2 cellular contexts compared by ENCODE assay signal in genomic region chr2:188973650-188974049, GRCh38.
TF ChIP-seq lines count a peak whose summit lies in the region.

No MANE protein-coding gene starts in this region.

TF ChIP-seq in IMR-90, 13 proteins besides CTCF, POLR2A, EP300 and RAD21:
- TF ChIP-seq USF2 (IDR thresholded peaks at IDR 0.05; ENCODE audit: low read depth, low read length) (no peak), CHD1 (IDR thresholded peaks at IDR 0.05; ENCODE audit: low read depth, low read length) (no peak), RFX5 (IDR thresholded peaks at IDR 0.05; ENCODE audit: low read depth, low read length) (no peak), SMC3 (IDR thresholded peaks at IDR 0.05; ENCODE audit: low read depth, low read length) (no peak), NFE2L2 (IDR thresholded peaks at IDR 0.05; ENCODE audit: low read depth, low read length) (no peak), CEBPB (IDR thresholded peaks at IDR 0.05; ENCODE audit: low read depth, low read length) (no peak), MXI1 (IDR thresholded peaks at IDR 0.05; ENCODE audit: borderline replicate concordance, low read depth, low read length) (no peak), MAFK (IDR thresholded peaks at IDR 0.05; ENCODE audit: low read depth, low read length) (no peak), ELK1 (IDR thresholded peaks at IDR 0.05; ENCODE audit: borderline replicate concordance, low read depth, low read length) (no peak), RCOR1 (IDR thresholded peaks at IDR 0.05; ENCODE audit: insufficient replicate concordance, low read length) (no peak), BHLHE40 (IDR thresholded peaks at IDR 0.05; ENCODE audit: low read depth, low read length) (no peak), MAZ (IDR thresholded peaks at IDR 0.05; ENCODE audit: borderline replicate concordance, low read depth, low read length) (no peak), FOS (IDR thresholded peaks at IDR 0.05; ENCODE audit: low read depth, low read length) (no peak)

TF ChIP-seq in endothelial cell of umbilical vein, 7 proteins besides CTCF, POLR2A, EP300 and RAD21:
- TF ChIP-seq EZH2 (IDR thresholded peaks at IDR 0.05; ENCODE audit: borderline replicate concordance, low read depth, low read length, severe bottlenecking) (no peak), GATA2 (IDR thresholded peaks at IDR 0.05; ENCODE audit: insufficient read depth, insufficient read length, low read depth, low read length) (no peak), POLR2AphosphoS5 (IDR thresholded peaks at IDR 0.05; ENCODE audit: insufficient read depth, low read depth, low read length) (no peak), FOS (IDR thresholded peaks at IDR 0.05; ENCODE audit: borderline replicate concordance, insufficient read depth, low read length) (no peak), MYC (IDR thresholded peaks at IDR 0.05; ENCODE audit: low read depth, low read length) (no peak), JUN (IDR thresholded peaks at IDR 0.05; ENCODE audit: borderline replicate concordance, insufficient read depth, insufficient read length, low read depth) (no peak), MAX (IDR thresholded peaks at IDR 0.05; ENCODE audit: insufficient read depth, insufficient read length) (no peak)
